8 cellular contexts compared by ENCODE assay signal in the genomic region with DNA sequence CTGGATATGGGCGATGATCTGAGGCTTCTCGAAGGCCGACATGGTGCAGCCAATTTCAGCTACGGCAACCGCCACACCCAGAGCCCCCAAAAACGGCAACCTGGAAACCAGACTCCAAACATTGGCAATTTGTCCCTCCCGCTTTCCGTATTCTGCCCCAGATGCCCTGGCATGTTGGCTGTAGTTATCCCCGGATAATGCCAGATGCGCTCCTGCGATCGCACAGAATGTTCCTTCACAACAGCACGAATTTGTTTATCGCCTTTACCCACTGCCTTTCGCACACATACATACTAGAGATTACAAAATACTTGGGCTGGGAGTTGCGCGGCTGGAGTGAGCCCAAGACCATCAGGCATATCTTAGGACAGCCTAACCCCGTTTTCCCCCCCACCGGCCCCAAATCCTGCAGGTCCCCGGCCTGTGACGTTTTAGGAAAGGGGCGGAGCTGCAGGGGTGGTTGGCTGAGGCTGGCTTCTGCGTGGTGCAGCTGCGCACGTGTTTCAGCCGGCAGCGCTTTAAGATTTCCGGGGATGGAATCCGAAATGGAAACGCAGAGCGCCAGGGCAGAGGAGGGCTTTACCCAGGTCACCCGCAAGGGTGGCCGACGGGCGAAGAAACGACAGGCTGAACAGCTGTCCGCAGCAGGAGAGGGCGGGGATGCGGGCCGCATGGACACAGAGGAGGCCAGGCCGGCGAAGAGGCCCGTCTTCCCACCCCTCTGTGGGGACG. TPM values are rescaled to one million over a fixed set of nuclear protein-coding genes. Genes with fewer than 3 reads are reported as not detected.
DNase-seq lines count a peak whose midpoint lies in the region; ATAC-seq, FAIRE-seq and TF ChIP-seq lines count a peak whose summit lies in the region.

A gene (plus strand): TSS at position 487 of the 732 bp plus-strand sequence. CDS start 47 bp downstream, at position 534.

- TF ChIP-seq RAD21 in HepG2 (CRISPR knock-in tag; IDR thresholded peaks at IDR 0.05): no peak; the same call in 1 of the 2 replicates

- no peaks in the 10 kb centered on the region for H4K20me1 ChIP-seq in HepG2 (ENCODE audit: insufficient read depth, low read length)

- in situ Hi-C loops in HepG2 (cut with HindIII; ENCODE audit: extremely low pct_ligation_motif_present, low pct_unique_long_range_greater_than_20kb): no loop called here

- BruUV-seq in HepG2 (replicated peaks; lab: Mats Ljungman, UMichigan): no TSS peak

- DNase-seq in CD14-positive monocyte (ENCODE audit: low spot score) (peak; percentile 96), NCI-H82 (lab: John Stamatoyannopoulos, UW) (peak; percentile 97), dermis microvascular lymphatic vessel endothelial cell (ENCODE audit: low read depth in 2 of 2) (peak; percentile 90 to 96), HepG2 (ENCODE audit: low spot score) (peak; percentile 95)
- peak; percentile 97 to 98 for DNase-seq in activated CD4-positive, alpha-beta T cell treated with anti-CD3 and anti-CD28 coated beads, Interleukin-2, amount 50 U/mL, for 48 hours
- peak; percentile 96 for DNase-seq in stimulated activated CD4-positive, alpha-beta T cell treated with anti-CD3 and anti-CD28 coated beads, Interleukin-4, amount 100 ng/mL, for 1 hour

- peaks cover 17% of the 10 kb centered on the region; the same call in 1 of the 2 replicates for H3K4me1 ChIP-seq in HepG2 (ENCODE audit: insufficient read depth, low read length)

- peak within 1 kb of the TSS; percentile 82 to 91 (median 82) for H3K4me3 ChIP-seq in HepG2 (replicated peaks in 1 of 3; ENCODE audit: insufficient read depth in 1 of 3, low read depth in 2 of 3, low read length in 3 of 3)

- TF ChIP-seq POLR2A in HepG2 (IDR thresholded peaks at IDR 0.05; ENCODE audit: insufficient read depth in 1 of 2, low read depth in 2 of 2, low read length in 2 of 2): peak; percentile 71 to 84

- peak within 1 kb of the TSS; percentile 94 for H2AFZ ChIP-seq in HepG2 (ENCODE audit: low read length)

- under 1% methylated on average over 35 of the region's 44 CpGs for WGBS in HepG2 (ENCODE audit: low lambda C conversion rate)

- H3K9ac ChIP-seq in HepG2 (ENCODE audit: insufficient read depth, low read depth, low read length): peak within 1 kb of the TSS; percentile 91

- H3K79me2 ChIP-seq in HepG2 (ENCODE audit: insufficient read depth, low read length): peaks cover 39% of the 10 kb centered on the region

- POLR2A ChIA-PET in HepG2 (lab: Yijun Ruan, JAX): interaction anchor here (1.0 to 2.1 kb wide), 6 partner anchors 11 to 95 kb away, joined by 3 to 26 read pairs (median 9); a partner anchor contains a TSS

- ATAC-seq in GM19397 (IDR thresholded peaks at IDR 0.05; ENCODE audit: unreplicated experiment): peak; percentile 92
- ATAC-seq in HG03571 (IDR thresholded peaks at IDR 0.05; ENCODE audit: unreplicated experiment): peak; percentile 87
- peak; percentile 97 for ATAC-seq in HepG2

- H3K9me3 Mint-ChIP-seq in CD14-positive monocyte: peaks cover 0 to 2% (median 0%) of the 10 kb centered on the region in 7 donors

- peaks cover 12 to 24% of the 10 kb centered on the region in 2 experiments for H3K36me3 ChIP-seq in HepG2 (replicated peaks in 1 of 2; ENCODE audit: control insufficient read depth in 1 of 2, insufficient read depth in 2 of 2, low read length in 2 of 2)

- H3K4me3 Mint-ChIP-seq in CD14-positive monocyte: peak within 1 kb of the TSS; percentile 97 to 99

- TF ChIP-seq EP300 in HepG2 (IDR thresholded peaks at IDR 0.05; ENCODE audit: low read depth in 2 of 2, low read length in 2 of 2) (peak in 1 of 2 experiments; percentile 83; a peak in 2 of 4 replicates), HepG2 (CRISPR knock-in tag; IDR thresholded peaks at IDR 0.05; ENCODE audit: borderline replicate concordance) (no peak; the same call in none of the 2 replicates)

- CTCF ChIA-PET in HepG2 (lab: Yijun Ruan, JAX; ENCODE audit: low intra/inter-chr PET ratio, low total read pairs): no interaction called here

- H3K4me2 ChIP-seq in HepG2 (ENCODE audit: low read depth, low read length): peak within 1 kb of the TSS; percentile 72

- intact Hi-C loops in CD14-positive monocyte (cut with micrococcal nuclease) (loop anchor here in 1 of 2 donors (5.0 kb wide), 2 partner anchors 95 kb away; a partner anchor contains a TSS), HepG2 (cut with micrococcal nuclease; ENCODE audit: unreplicated experiment) (loop anchor here (1.0 to 5.0 kb wide), 2 partner anchors 40 to 95 kb away; a partner anchor contains a TSS)

- peaks cover 25 to 31% of the 10 kb centered on the region in 2 donors for H3K36me3 Mint-ChIP-seq in CD14-positive monocyte

- H3K27me3 ChIP-seq in HepG2 (ENCODE audit: control insufficient read depth in 1 of 2, insufficient read depth in 2 of 2, low read length in 2 of 2): no peaks in the 10 kb centered on the region; a peak in 1 of 5 replicates

- H3K27ac ChIP-seq in HepG2 (ENCODE audit: extremely low read length, insufficient read depth, low read length): peak within 1 kb of the TSS; percentile 90

- H3K9me3 ChIP-seq in HepG2 (ENCODE audit: low read length): no peaks in the 10 kb centered on the region

- H3K4me1 Mint-ChIP-seq in CD14-positive monocyte: peaks cover 29% of the 10 kb centered on the region

- no peak for TF ChIP-seq CTCF in CD14-positive monocyte (IDR thresholded peaks at IDR 0.05)
- TF ChIP-seq CTCF in HepG2 (CRISPR knock-in tag; IDR thresholded peaks at IDR 0.05): 0 out of 2 replicates have a peak, but pooled peaks have one; percentile 14

- peak within 1 kb of the TSS; percentile 99 to 100 (median 100) for H3K27ac Mint-ChIP-seq in CD14-positive monocyte

- FAIRE-seq in HepG2 (lab: Jason Lieb, UNC): peak; percentile 91

- peaks cover 0 to 2% (median 0%) of the 10 kb centered on the region in 3 donors for H3K27me3 Mint-ChIP-seq in CD14-positive monocyte (ENCODE audit: low read depth in 3 of 3)

TF ChIP-seq in HepG2, 621 proteins besides CTCF, POLR2A, EP300 and RAD21 (continues in another document):
- TF ChIP-seq, protein P1, sequence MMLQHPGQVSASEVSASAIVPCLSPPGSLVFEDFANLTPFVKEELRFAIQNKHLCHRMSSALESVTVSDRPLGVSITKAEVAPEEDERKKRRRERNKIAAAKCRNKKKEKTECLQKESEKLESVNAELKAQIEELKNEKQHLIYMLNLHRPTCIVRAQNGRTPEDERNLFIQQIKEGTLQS (CRISPR knock-in tag; IDR thresholded peaks at IDR 0.05): no peak
- TF ChIP-seq, protein P2, sequence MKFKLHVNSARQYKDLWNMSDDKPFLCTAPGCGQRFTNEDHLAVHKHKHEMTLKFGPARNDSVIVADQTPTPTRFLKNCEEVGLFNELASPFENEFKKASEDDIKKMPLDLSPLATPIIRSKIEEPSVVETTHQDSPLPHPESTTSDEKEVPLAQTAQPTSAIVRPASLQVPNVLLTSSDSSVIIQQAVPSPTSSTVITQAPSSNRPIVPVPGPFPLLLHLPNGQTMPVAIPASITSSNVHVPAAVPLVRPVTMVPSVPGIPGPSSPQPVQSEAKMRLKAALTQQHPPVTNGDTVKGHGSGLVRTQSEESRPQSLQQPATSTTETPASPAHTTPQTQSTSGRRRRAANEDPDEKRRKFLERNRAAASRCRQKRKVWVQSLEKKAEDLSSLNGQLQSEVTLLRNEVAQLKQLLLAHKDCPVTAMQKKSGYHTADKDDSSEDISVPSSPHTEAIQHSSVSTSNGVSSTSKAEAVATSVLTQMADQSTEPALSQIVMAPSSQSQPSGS (CRISPR knock-in tag; IDR thresholded peaks at IDR 0.05): no peak
- no peak for TF ChIP-seq SCMH1 (CRISPR knock-in tag; IDR thresholded peaks at IDR 0.05; ENCODE audit: borderline replicate concordance)
- TF ChIP-seq ZSCAN25 (CRISPR knock-in tag; IDR thresholded peaks at IDR 0.05): no peak
- peak; percentile 32; the same call in 1 of the 2 replicates for TF ChIP-seq MEF2D (CRISPR knock-in tag; IDR thresholded peaks at IDR 0.05)
- peak; percentile 47 for TF ChIP-seq YY1 (IDR thresholded peaks at IDR 0.05; ENCODE audit: insufficient read depth, insufficient replicate concordance, low read depth, low read length)
- TF ChIP-seq, protein P3, sequence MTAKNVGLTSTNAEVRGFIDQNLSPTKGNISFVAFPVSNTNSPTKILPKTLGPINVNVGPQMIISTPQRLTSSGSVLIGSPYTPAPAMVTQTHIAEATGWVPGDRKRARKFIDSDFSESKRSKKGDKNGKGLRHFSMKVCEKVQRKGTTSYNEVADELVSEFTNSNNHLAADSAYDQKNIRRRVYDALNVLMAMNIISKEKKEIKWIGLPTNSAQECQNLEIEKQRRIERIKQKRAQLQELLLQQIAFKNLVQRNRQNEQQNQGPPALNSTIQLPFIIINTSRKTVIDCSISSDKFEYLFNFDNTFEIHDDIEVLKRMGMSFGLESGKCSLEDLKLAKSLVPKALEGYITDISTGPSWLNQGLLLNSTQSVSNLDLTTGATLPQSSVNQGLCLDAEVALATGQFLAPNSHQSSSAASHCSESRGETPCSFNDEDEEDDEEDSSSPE (CRISPR knock-in tag; IDR thresholded peaks at IDR 0.05): peak; percentile 80
- peak; percentile 75; the same call in 1 of the 2 replicates for TF ChIP-seq EEA1 (CRISPR knock-in tag; IDR thresholded peaks at IDR 0.05; ENCODE audit: borderline replicate concordance)

RNA-seq across cellular contexts. Expression of the gene that starts here (rescaled TPM):
- polyA plus RNA-seq in CD14-positive monocyte: 10 to 100 TPM; 10.8 to 14.0 TPM
- 9.9 and 11.3 TPM in 2 replicates for total RNA-seq in dermis microvascular lymphatic vessel endothelial cell
- 48.5 and 68.2 TPM in 2 replicates for total RNA-seq in HepG2 (2016; rRNA removed; fragmentation: Illumina TruSeq; extraction: Trizol)
- total RNA-seq in HepG2 (2016; cell fraction: cytosol; rRNA removed; fragmentation: Illumina TruSeq; extraction: Trizol; ENCODE audit: low read depth): 13.1 and 15.0 TPM in 2 replicates
- total RNA-seq in HepG2 (2016; cell fraction: insoluble cytoplasmic fraction; rRNA removed; fragmentation: Illumina TruSeq; extraction: Trizol): 49.6 and 72.8 TPM in 2 replicates
- total RNA-seq in HepG2 (2016; cell fraction: membrane; rRNA removed; fragmentation: Illumina TruSeq; extraction: Trizol): 25.8 and 28.2 TPM in 2 replicates
- total RNA-seq in HepG2 (2016; cell fraction: nucleus; rRNA removed; fragmentation: Illumina TruSeq; extraction: Trizol): 18.3 and 19.6 TPM in 2 replicates
- 11.6 and 12.8 TPM in 2 replicates for polyA plus RNA-seq in HepG2 (2011; rRNA removed)
- polyA plus RNA-seq in HepG2 (2011; cell fraction: cytosol; rRNA removed): 9.2 and 12.2 TPM in 2 replicates
- polyA plus RNA-seq in HepG2 (2011; cell fraction: nucleus; rRNA removed): 3.6 and 4.4 TPM in 2 replicates
- polyA plus RNA-seq in HepG2 (2012): 19.2 and 21.4 TPM in 2 replicates
- 13.2 and 13.3 TPM in 2 replicates for polyA plus RNA-seq in HepG2 (2016; cell fraction: cytosol; fragmentation: Illumina TruSeq; extraction: Trizol; ENCODE audit: low read depth)
- polyA plus RNA-seq in HepG2 (2016; cell fraction: insoluble cytoplasmic fraction; fragmentation: Illumina TruSeq; extraction: Trizol; ENCODE audit: low read depth): 64.7 and 73.1 TPM in 2 replicates
- polyA plus RNA-seq in HepG2 (2016; cell fraction: membrane; fragmentation: Illumina TruSeq; extraction: Trizol; ENCODE audit: low read depth): 18.4 and 19.1 TPM in 2 replicates
- polyA plus RNA-seq in HepG2 (2016; cell fraction: nucleus; fragmentation: Illumina TruSeq; extraction: Trizol; ENCODE audit: insufficient read depth, low read depth): 29.7 and 31.3 TPM in 2 replicates
- polyA minus RNA-seq in HepG2 (2011; rRNA and poly(A)+ RNA removed; ENCODE audit: low replicate concordance): 4.5 and 9.7 TPM in 2 replicates
- polyA minus RNA-seq in HepG2 (2011; cell fraction: cytosol; rRNA and poly(A)+ RNA removed): 6.2 and 8.3 TPM in 2 replicates
- polyA minus RNA-seq in HepG2 (2011; cell fraction: nucleus; rRNA and poly(A)+ RNA removed): 5.5 and 6.7 TPM in 2 replicates

Comparison
In these comparisons a context has a peak if more than half of its experiments do, and no peak if none do; other contexts are left out.
1. Peak in every context shown above with its lines: DNase-seq, ATAC-seq, H3K4me3 ChIP-seq and H3K27ac ChIP-seq.